In the genomic region with DNA sequence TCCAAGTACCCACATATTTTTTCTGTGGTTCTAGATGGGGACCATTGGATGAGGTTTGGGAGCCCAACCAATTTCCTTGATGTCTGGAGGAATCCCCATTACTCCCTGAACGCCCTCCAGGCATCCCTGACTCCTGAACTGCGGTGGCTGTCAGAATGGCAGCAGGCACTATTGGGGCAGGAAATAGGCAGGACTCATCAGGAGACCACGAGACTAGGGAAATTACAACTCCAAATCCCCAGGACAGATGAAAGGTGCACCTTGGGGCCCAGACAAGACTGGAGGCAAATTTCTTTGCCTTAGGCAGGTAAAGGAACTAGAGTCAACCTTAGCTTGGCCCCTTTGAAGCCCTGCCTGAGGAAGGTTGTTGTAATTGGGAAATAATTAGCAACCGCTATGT, we compare ENCODE assay signal across 8 cellular contexts. TPM values are rescaled to one million over a fixed set of nuclear protein-coding genes. Genes with fewer than 3 reads are reported as not detected.
DNase-seq lines count a peak whose midpoint lies in the region; ATAC-seq, FAIRE-seq and TF ChIP-seq lines count a peak whose summit lies in the region.

No MANE protein-coding gene starts in this region.

- no peak for TF ChIP-seq POLR2A in H54 (IDR thresholded peaks at IDR 0.05; ENCODE audit: low read depth, low read length)

- H3K27ac Mint-ChIP-seq in activated CD4-positive, alpha-beta T cell treated with anti-CD3 and anti-CD28 coated beads, Interleukin-2, amount 10 ng/mL, durations not matched to agents 7 days and 5 days: no peak overlapping the region
- H3K27ac Mint-ChIP-seq in immature natural killer cell: no peak overlapping the region

- no peaks in the 10 kb centered on the region for H3K36me3 Mint-ChIP-seq in activated CD4-positive, alpha-beta T cell treated with anti-CD3 and anti-CD28 coated beads, Interleukin-2, amount 10 ng/mL, durations not matched to agents 7 days and 5 days (ENCODE audit: low read depth)
- no peaks in the 10 kb centered on the region for H3K36me3 Mint-ChIP-seq in immature natural killer cell

- no peak for DNase-seq in activated CD4-positive, alpha-beta T cell treated with anti-CD3 and anti-CD28 coated beads, Interleukin-2, amount 10 ng/mL, durations not matched to agents 7 days and 5 days
- no peak for DNase-seq in activated CD4-positive, alpha-beta T cell treated with anti-CD3 and anti-CD28 coated beads for 4 hours
- DNase-seq in immature natural killer cell (no peak), substantia nigra (lab: John Stamatoyannopoulos, UW) (peak in 1 of 49 donors; percentile 10), DMS153 treated with DMSO at 0.1 percent for 48 hours (lab: John Stamatoyannopoulos, UW; ENCODE audit: unreplicated experiment) (no peak), H54 (ENCODE audit: insufficient read length, low spot score) (no peak)

- peaks cover 29% of the 10 kb centered on the region for H3K4me1 Mint-ChIP-seq in activated CD4-positive, alpha-beta T cell treated with anti-CD3 and anti-CD28 coated beads, Interleukin-2, amount 10 ng/mL, durations not matched to agents 7 days and 5 days
- H3K4me1 Mint-ChIP-seq in immature natural killer cell: peaks cover 18 to 23% of the 10 kb centered on the region in 2 donors

- peak overlapping the region; percentile 99 for H3K27ac ChIP-seq in VCaP
- H3K27ac ChIP-seq in substantia nigra (ENCODE audit: low read depth, low read length, poor library complexity, severe bottlenecking): peak overlapping the region; percentile 89

- POLR2A ChIA-PET in activated CD4-positive, alpha-beta T cell treated with anti-CD3 and anti-CD28 coated beads, Interleukin-2, amount 10 ng/mL, durations not matched to agents 7 days and 5 days (lab: Charles Lee): no interaction called here

- FAIRE-seq in H54 (lab: Jason Lieb, UNC): no peak

- H3K9me3 Mint-ChIP-seq in activated CD4-positive, alpha-beta T cell treated with anti-CD3 and anti-CD28 coated beads, Interleukin-2, amount 10 ng/mL, durations not matched to agents 7 days and 5 days: no peaks in the 10 kb centered on the region
- no peaks in the 10 kb centered on the region for H3K9me3 Mint-ChIP-seq in immature natural killer cell

- peak overlapping the region; percentile 74 for H3K4me3 Mint-ChIP-seq in activated CD4-positive, alpha-beta T cell treated with anti-CD3 and anti-CD28 coated beads, Interleukin-2, amount 10 ng/mL, durations not matched to agents 7 days and 5 days
- H3K4me3 Mint-ChIP-seq in immature natural killer cell: peak overlapping the region; percentile 59 to 94 (median 87)

- CTCF ChIA-PET in activated CD4-positive, alpha-beta T cell treated with anti-CD3 and anti-CD28 coated beads, Interleukin-2, amount 10 ng/mL, durations not matched to agents 7 days and 5 days (lab: Charles Lee): interaction anchor here (0.5 to 1.1 kb wide), 2 partner anchors 9 to 335 kb away, joined by 3 to 5 read pairs; no protein-coding TSS in a partner anchor

- no peak for ATAC-seq in HG02642 (IDR thresholded peaks at IDR 0.05; ENCODE audit: poor library complexity, unreplicated experiment)

- peaks cover 2% of the 10 kb centered on the region for H3K27me3 Mint-ChIP-seq in activated CD4-positive, alpha-beta T cell treated with anti-CD3 and anti-CD28 coated beads, Interleukin-2, amount 10 ng/mL, durations not matched to agents 7 days and 5 days
- peaks cover 3 to 7% (median 3%) of the 10 kb centered on the region in 3 donors for H3K27me3 Mint-ChIP-seq in immature natural killer cell (ENCODE audit: low read depth in 3 of 3)

- TF ChIP-seq CTCF in VCaP (conservative IDR thresholded peaks at IDR 0.05): no peak

RNA-seq across cellular contexts. Expression of a gene that starts 1.1 kb away (rescaled TPM):
- total RNA-seq in activated CD4-positive, alpha-beta T cell treated with anti-CD3 and anti-CD28 coated beads, Interleukin-2, amount 10 ng/mL, durations not matched to agents 7 days and 5 days: under 1 TPM; 0.17 to 0.30 TPM
- under 1 TPM in 1 of 3 donors, not detected in 2; 0.87 TPM for polyA plus RNA-seq in immature natural killer cell

RNA-seq across cellular contexts. Expression of a gene that starts 27.8 kb away (rescaled TPM):
- total RNA-seq in activated CD4-positive, alpha-beta T cell treated with anti-CD3 and anti-CD28 coated beads, Interleukin-2, amount 10 ng/mL, durations not matched to agents 7 days and 5 days: 1 to 10 TPM; 1.9 to 2.2 TPM
- polyA plus RNA-seq in immature natural killer cell: 1 to 10 TPM in 2 of 3 donors, under 1 TPM in 1; 0.83 to 4.2 (median 1.3) TPM

RNA-seq across cellular contexts. Expression of a gene that starts 53.0 kb away (rescaled TPM):
- 10 to 100 TPM; 82.8 to 85.5 TPM for total RNA-seq in activated CD4-positive, alpha-beta T cell treated with anti-CD3 and anti-CD28 coated beads, Interleukin-2, amount 10 ng/mL, durations not matched to agents 7 days and 5 days
- 1 to 10 TPM; 3.8 to 8.5 (median 6.7) TPM for polyA plus RNA-seq in immature natural killer cell
